In genomic region chr18:7757175-7757574, GRCh38 we compare ENCODE assay signal across 17 cellular contexts.
"Had no signal": no experiment of that assay in that cellular context is flagged by ENCODE, and none has a peak within 500 bp of the region (broad histone marks: within the 10 kb centered on the region; RNA-seq: fewer than 3 reads in every experiment).

No MANE protein-coding gene starts in this region.

- H3K36me3 ChIP-seq: colonic mucosa, prostate gland, right atrium auricular region, tibial nerve, uterus had no signal

- DNase-seq: activated CD4-positive, alpha-beta memory T cell treated with anti-CD3 and anti-CD28 coated beads, Interleukin-2, amount 10 ng/mL, durations not matched to agents 7 days and 5 days; activated CD4-positive, alpha-beta T cell treated with anti-CD3 and anti-CD28 coated beads for 48 hours; activated CD4-positive, CD25-positive, alpha-beta regulatory T cell; activated CD8-positive, alpha-beta memory T cell treated with anti-CD3 and anti-CD28 coated beads, Interleukin-2, amount 10 ng/mL, durations not matched to agents 7 days and 5 days; amniotic stem cell; body of pancreas; colonic mucosa; endodermal cell; erythroblast; naive thymus-derived CD8-positive, alpha-beta T cell; stimulated activated CD4-positive, alpha-beta T cell treated with anti-CD3 and anti-CD28 coated beads, Interleukin-2, amount 100 ng/mL, for 24 hours; stimulated activated naive CD8-positive, alpha-beta T cell treated with anti-CD3 and anti-CD28 coated beads, Interleukin-15, Interleukin-2, amounts not matched to agents 100 U/mL and 50 U/mL, for 24 hours; substantia nigra; uterus had no signal

- H3K9me3 ChIP-seq: body of pancreas, colonic mucosa, prostate gland, right atrium auricular region, tibial nerve, uterus had no signal

- H3K4me1 ChIP-seq: colonic mucosa had no signal

- H3K27ac ChIP-seq: body of pancreas, colonic mucosa, prostate gland, right atrium auricular region, tibial nerve, uterus had no signal

- H3K4me3 ChIP-seq: body of pancreas, colonic mucosa, prostate gland, right atrium auricular region, tibial nerve, uterus had no signal

- H3K27me3 ChIP-seq: body of pancreas, colonic mucosa, right atrium auricular region, tibial nerve, uterus had no signal

- ATAC-seq: activated CD8-positive, alpha-beta memory T cell treated with anti-CD3 and anti-CD28 coated beads, Interleukin-2, amount 10 ng/mL, durations not matched to agents 7 days and 5 days; body of pancreas; naive thymus-derived CD8-positive, alpha-beta T cell; stimulated activated naive CD8-positive, alpha-beta T cell treated with anti-CD3 and anti-CD28 coated beads, Interleukin-15, Interleukin-2, amounts not matched to agents 100 U/mL and 50 U/mL, for 24 hours had no signal
